1 cellular context compared by ENCODE assay signal in the genomic region with DNA sequence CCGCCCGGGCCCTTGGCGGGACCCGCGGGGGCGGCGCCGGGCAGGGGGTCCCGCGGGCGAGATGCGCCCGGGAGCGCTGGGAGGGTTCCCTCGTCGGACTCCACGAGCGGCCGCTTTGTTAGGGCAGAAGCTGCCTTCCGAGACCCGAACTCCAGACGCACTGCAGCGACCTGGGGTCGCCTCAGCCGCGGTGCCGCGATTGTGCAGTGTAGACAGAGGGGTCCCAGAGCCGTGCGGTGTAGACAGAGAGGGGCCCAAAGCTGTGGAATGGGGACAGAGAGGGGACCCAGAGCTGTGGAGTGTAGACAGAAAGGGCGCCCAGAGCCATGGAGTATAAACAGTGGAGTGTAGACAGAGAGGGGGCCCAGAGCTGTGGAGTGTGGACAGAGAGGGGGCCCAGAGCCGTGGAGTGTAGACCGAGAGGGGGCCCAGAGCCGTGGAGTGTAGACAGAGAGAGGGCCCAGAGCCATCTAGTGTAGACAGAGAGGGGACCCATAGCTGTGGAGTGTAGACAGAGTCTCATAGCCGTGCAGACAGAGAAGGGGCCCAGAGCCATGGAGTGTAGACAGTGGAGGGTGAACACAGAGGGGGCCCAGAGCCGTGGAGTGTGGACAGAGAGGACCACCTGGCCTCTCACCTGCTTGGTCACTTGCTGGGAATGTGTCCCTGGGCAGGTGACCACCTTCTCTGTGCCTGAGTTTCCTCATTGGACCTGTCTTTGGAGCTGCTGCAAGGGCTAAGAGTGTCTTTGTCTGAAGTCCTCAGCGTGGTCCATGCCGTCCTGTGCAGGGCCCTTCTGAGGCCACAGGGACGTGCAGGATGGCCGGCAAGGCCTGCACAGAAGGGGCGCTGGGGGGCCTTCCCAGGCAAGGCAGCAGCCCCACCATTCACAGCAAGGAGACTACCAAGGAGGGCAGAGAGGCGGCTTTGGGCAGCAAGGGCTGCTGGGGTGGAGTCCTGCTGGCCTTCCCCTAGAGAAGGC.
TF ChIP-seq lines count a peak whose summit lies in the region.

No MANE protein-coding gene starts in this region.

TF ChIP-seq in HepG2, 621 proteins besides CTCF, POLR2A, EP300 and RAD21 (continued from another document):
- TF ChIP-seq, protein P1, sequence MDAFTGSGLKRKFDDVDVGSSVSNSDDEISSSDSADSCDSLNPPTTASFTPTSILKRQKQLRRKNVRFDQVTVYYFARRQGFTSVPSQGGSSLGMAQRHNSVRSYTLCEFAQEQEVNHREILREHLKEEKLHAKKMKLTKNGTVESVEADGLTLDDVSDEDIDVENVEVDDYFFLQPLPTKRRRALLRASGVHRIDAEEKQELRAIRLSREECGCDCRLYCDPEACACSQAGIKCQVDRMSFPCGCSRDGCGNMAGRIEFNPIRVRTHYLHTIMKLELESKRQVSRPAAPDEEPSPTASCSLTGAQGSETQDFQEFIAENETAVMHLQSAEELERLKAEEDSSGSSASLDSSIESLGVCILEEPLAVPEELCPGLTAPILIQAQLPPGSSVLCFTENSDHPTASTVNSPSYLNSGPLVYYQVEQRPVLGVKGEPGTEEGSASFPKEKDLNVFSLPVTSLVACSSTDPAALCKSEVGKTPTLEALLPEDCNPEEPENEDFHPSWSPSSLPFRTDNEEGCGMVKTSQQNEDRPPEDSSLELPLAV (CRISPR knock-in tag; conservative IDR thresholded peaks at IDR 0.05; ENCODE audit: low read depth): no peak
- no peak for TF ChIP-seq NCOR1 (IDR thresholded peaks at IDR 0.05; ENCODE audit: borderline replicate concordance, low read length)
- no peak for TF ChIP-seq ZNF569 (CRISPR knock-in tag; IDR thresholded peaks at IDR 0.05; ENCODE audit: borderline replicate concordance)
- TF ChIP-seq TSC22D2 (CRISPR knock-in tag; IDR thresholded peaks at IDR 0.05; ENCODE audit: borderline replicate concordance): no peak
- TF ChIP-seq ZNF354B (CRISPR knock-in tag; IDR thresholded peaks at IDR 0.05): 0 out of 2 replicates have a peak, but pooled peaks have one; percentile 28
- no peak for TF ChIP-seq ZNF263 (CRISPR knock-in tag; IDR thresholded peaks at IDR 0.05)
